ENCODE assay signal across 13 cellular contexts in the genomic region with DNA sequence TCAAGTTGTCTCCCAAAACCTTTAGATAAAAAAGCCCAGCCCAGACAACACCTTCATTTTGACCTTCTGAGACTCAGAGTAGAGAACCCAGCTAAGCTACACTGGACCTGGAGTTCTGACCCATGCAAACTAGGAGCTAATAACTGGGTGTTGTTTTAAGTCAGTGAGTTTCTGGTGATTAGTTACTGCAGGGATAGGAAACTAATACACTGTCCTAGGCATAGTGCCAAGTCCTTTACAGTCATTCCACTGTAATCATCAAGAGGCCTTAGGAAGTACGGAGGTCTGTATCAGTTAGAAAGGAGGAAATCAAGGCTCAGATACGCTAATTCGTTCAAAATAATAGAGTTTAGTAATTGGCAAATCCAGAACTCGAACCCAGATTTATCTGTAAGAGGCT.
DNase-seq lines count a peak whose midpoint lies in the region; ATAC-seq and TF ChIP-seq lines count a peak whose summit lies in the region.
"Had no signal": no experiment of that assay in that cellular context is flagged by ENCODE, and none has a peak within 500 bp of the region (broad histone marks: within the 10 kb centered on the region; RNA-seq: fewer than 3 reads in every experiment).

No MANE protein-coding gene starts in this region.

- H3K36me3 ChIP-seq in aorta (ENCODE audit: control insufficient read depth in 1 of 2, insufficient read depth in 2 of 2, low read length in 1 of 2), result no peaks in the 10 kb centered on the region
- H3K36me3 ChIP-seq: Peyer's patch had no signal

- no peak overlapping the region for H3K4me3 Mint-ChIP-seq in nephron
- H3K4me3 Mint-ChIP-seq: dendritic cell treated with granulocyte-macrophage colony-stimulating factor and Interleukin-4, amounts not matched to agents 40 ng/mL and 50 ng/mL, for 4 days; natural killer cell treated with Interleukin-12 subunit alpha and Interleukin-12 subunit beta and Interleukin-15 and Interleukin-18, amount 100 ng/mL, for 72 hours had no signal

- H3K4me1 Mint-ChIP-seq in nephron, result peaks cover 20% of the 10 kb centered on the region

- H3K27me3 ChIP-seq in aorta (ENCODE audit: control insufficient read depth in 1 of 2, insufficient read depth in 2 of 2, low read length in 1 of 2), result no peaks in the 10 kb centered on the region
- H3K27me3 ChIP-seq: Peyer's patch had no signal

- intact Hi-C loops in aorta (cut with DNase I), result no loop called here

- H3K27me3 Mint-ChIP-seq in nephron (ENCODE audit: low read depth), result peaks cover 8% of the 10 kb centered on the region
- H3K27me3 Mint-ChIP-seq: dendritic cell treated with granulocyte-macrophage colony-stimulating factor and Interleukin-4, amounts not matched to agents 40 ng/mL and 50 ng/mL, for 4 days; natural killer cell treated with Interleukin-12 subunit alpha and Interleukin-12 subunit beta and Interleukin-15 and Interleukin-18, amount 100 ng/mL, for 72 hours had no signal

- no peaks in the 10 kb centered on the region for H3K9me3 Mint-ChIP-seq in nephron
- H3K9me3 Mint-ChIP-seq: dendritic cell treated with granulocyte-macrophage colony-stimulating factor and Interleukin-4, amounts not matched to agents 40 ng/mL and 50 ng/mL, for 4 days had no signal

- no peak for ATAC-seq in aorta (ENCODE audit: low FRiP score)
- ATAC-seq: natural killer cell treated with Interleukin-12 subunit alpha and Interleukin-12 subunit beta and Interleukin-15 and Interleukin-18, amount 100 ng/mL, for 72 hours had no signal

- DNase-seq in DMS53 (lab: John Stamatoyannopoulos, UW) (peak; percentile 28), DMS53 treated with DMSO at 0.1 percent for 48 hours (lab: John Stamatoyannopoulos, UW; ENCODE audit: unreplicated experiment) (no peak), NCI-H2029 treated with DMSO at 0.1 percent for 48 hours (lab: John Stamatoyannopoulos, UW) (peak; percentile 64), astrocyte of the hippocampus (ENCODE audit: low read depth, low spot score) (peak; percentile 40), aorta (no peak), kidney glomerular epithelial cell (lab: John Stamatoyannopoulos, UW) (no peak), AG20443 (ENCODE audit: low spot score) (no peak)
- DNase-seq: activated naive CD4-positive, alpha-beta T cell treated with anti-CD3 and anti-CD28 coated beads, Interleukin-2, amount 50 U/mL, for 16 hours; Peyer's patch had no signal

- WGBS in aorta, 2 donors, result 87 to 91% methylated on average over 4 of the region's 4 CpGs

- no peak overlapping the region for H3K27ac ChIP-seq in aorta (ENCODE audit: low read depth in 1 of 2, low read length in 2 of 2)
- H3K27ac ChIP-seq: 22Rv1 had no signal

- peaks cover 1% of the 10 kb centered on the region for H3K9me3 ChIP-seq in aorta (ENCODE audit: control insufficient read depth, low read length)
- H3K9me3 ChIP-seq: Peyer's patch had no signal

- H3K36me3 Mint-ChIP-seq in nephron (ENCODE audit: low read depth), result no peaks in the 10 kb centered on the region
- H3K36me3 Mint-ChIP-seq: natural killer cell treated with Interleukin-12 subunit alpha and Interleukin-12 subunit beta and Interleukin-15 and Interleukin-18, amount 100 ng/mL, for 72 hours had no signal

- peaks cover 0 to 2% of the 10 kb centered on the region in 2 donors for H3K4me1 ChIP-seq in aorta (ENCODE audit: control insufficient read depth in 1 of 2, insufficient read depth in 2 of 2, low read length in 2 of 2)

- H3K27ac Mint-ChIP-seq in nephron, result peak overlapping the region; percentile 63 to 79 (median 74)
- H3K27ac Mint-ChIP-seq: dendritic cell treated with granulocyte-macrophage colony-stimulating factor and Interleukin-4, amounts not matched to agents 40 ng/mL and 50 ng/mL, for 4 days; natural killer cell treated with Interleukin-12 subunit alpha and Interleukin-12 subunit beta and Interleukin-15 and Interleukin-18, amount 100 ng/mL, for 72 hours had no signal

- H3K4me3 ChIP-seq in aorta (ENCODE audit: low read length in 2 of 2), result no peak overlapping the region
- H3K4me3 ChIP-seq: Peyer's patch had no signal

- no peak for TF ChIP-seq CTCF in nephron (IDR thresholded peaks at IDR 0.05; ENCODE audit: unreplicated experiment in 3 of 3)

Comparison
In these comparisons a context has a peak if more than half of its experiments do, and no peak if none do; other contexts are left out.
1. DNase-seq: peak in DMS53 (single experiment), NCI-H2029 treated with DMSO at 0.1 percent for 48 hours (single experiment) and astrocyte of the hippocampus (single experiment); none in DMS53 treated with DMSO at 0.1 percent for 48 hours (single experiment), aorta (0 of 2), kidney glomerular epithelial cell (single experiment) and AG20443 (single experiment).